Comparison of ENCODE assay signal across 1 cellular context in the genomic region with DNA sequence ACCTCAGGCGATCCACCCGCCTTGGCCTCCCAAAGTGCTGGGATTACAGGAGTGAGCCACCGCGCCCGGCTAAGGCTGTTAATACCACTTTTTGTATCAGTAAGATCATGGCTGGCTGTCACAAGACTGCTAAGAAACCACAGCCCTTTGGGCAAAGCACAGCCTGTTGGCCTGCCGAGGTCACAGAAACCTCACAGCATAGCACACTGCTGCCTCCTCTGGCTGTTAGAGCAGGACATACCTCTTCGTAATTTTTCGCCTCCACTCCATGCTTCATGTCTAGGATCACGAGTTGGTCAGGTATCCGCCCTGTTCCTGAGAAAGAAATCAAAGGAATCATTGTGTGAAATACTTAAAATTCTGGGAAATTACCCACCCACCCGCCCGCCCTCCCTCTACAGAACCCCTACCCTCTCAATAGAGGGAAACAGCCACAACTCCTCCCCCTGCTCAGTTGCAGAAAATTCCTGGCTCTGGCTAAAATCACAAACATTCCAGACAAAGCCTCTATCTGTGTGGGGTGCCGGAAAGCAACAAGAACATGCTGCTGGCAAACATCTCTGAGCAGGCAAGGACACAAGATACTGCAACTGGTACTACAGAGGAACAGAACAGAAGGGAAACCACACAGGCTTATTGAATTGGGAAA.
TF ChIP-seq lines count a peak whose summit lies in the region.

No MANE protein-coding gene starts in this region.

TF ChIP-seq in HepG2, 621 proteins besides CTCF, POLR2A, EP300 and RAD21 (continued from another document and continues in another):
- 0 out of 2 replicates have a peak, but pooled peaks have one; percentile 59 for TF ChIP-seq DMAP1 (CRISPR knock-in tag; IDR thresholded peaks at IDR 0.05)
- no peak for TF ChIP-seq ZNF24 (IDR thresholded peaks at IDR 0.05)
- TF ChIP-seq FOXO1 (CRISPR knock-in tag; IDR thresholded peaks at IDR 0.05), result 0 out of 2 replicates have a peak, but pooled peaks have one; percentile 19
- no peak for TF ChIP-seq ZFAT (CRISPR knock-in tag; conservative IDR thresholded peaks at IDR 0.05)
- no peak for TF ChIP-seq RARA (CRISPR knock-in tag; IDR thresholded peaks at IDR 0.05)
- TF ChIP-seq, protein P1, sequence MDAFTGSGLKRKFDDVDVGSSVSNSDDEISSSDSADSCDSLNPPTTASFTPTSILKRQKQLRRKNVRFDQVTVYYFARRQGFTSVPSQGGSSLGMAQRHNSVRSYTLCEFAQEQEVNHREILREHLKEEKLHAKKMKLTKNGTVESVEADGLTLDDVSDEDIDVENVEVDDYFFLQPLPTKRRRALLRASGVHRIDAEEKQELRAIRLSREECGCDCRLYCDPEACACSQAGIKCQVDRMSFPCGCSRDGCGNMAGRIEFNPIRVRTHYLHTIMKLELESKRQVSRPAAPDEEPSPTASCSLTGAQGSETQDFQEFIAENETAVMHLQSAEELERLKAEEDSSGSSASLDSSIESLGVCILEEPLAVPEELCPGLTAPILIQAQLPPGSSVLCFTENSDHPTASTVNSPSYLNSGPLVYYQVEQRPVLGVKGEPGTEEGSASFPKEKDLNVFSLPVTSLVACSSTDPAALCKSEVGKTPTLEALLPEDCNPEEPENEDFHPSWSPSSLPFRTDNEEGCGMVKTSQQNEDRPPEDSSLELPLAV (CRISPR knock-in tag; conservative IDR thresholded peaks at IDR 0.05; ENCODE audit: low read depth), result no peak
- TF ChIP-seq NCOR1 (IDR thresholded peaks at IDR 0.05; ENCODE audit: borderline replicate concordance, low read length), result no peak
- TF ChIP-seq, protein P2, sequence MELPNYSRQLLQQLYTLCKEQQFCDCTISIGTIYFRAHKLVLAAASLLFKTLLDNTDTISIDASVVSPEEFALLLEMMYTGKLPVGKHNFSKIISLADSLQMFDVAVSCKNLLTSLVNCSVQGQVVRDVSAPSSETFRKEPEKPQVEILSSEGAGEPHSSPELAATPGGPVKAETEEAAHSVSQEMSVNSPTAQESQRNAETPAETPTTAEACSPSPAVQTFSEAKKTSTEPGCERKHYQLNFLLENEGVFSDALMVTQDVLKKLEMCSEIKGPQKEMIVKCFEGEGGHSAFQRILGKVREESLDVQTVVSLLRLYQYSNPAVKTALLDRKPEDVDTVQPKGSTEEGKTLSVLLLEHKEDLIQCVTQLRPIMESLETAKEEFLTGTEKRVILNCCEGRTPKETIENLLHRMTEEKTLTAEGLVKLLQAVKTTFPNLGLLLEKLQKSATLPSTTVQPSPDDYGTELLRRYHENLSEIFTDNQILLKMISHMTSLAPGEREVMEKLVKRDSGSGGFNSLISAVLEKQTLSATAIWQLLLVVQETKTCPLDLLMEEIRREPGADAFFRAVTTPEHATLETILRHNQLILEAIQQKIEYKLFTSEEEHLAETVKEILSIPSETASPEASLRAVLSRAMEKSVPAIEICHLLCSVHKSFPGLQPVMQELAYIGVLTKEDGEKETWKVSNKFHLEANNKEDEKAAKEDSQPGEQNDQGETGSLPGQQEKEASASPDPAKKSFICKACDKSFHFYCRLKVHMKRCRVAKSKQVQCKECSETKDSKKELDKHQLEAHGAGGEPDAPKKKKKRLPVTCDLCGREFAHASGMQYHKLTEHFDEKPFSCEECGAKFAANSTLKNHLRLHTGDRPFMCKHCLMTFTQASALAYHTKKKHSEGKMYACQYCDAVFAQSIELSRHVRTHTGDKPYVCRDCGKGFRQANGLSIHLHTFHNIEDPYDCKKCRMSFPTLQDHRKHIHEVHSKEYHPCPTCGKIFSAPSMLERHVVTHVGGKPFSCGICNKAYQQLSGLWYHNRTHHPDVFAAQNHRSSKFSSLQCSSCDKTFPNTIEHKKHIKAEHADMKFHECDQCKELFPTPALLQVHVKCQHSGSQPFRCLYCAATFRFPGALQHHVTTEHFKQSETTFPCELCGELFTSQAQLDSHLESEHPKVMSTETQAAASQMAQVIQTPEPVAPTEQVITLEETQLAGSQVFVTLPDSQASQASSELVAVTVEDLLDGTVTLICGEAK (IDR thresholded peaks at IDR 0.05), result no peak
- TF ChIP-seq, protein P2 (CRISPR knock-in tag; IDR thresholded peaks at IDR 0.05), result no peak
- 0 out of 2 replicates have a peak, but pooled peaks have one; percentile 34 for TF ChIP-seq FOXA3 (CRISPR knock-in tag; IDR thresholded peaks at IDR 0.05)
- no peak for TF ChIP-seq IKZF4 (CRISPR knock-in tag; IDR thresholded peaks at IDR 0.05; ENCODE audit: borderline replicate concordance, low read depth, not compliant biosample characterization)
- TF ChIP-seq ZNF629 (CRISPR knock-in tag; conservative IDR thresholded peaks at IDR 0.05), result no peak; the same call in 1 of the 2 replicates
- TF ChIP-seq, protein P3, sequence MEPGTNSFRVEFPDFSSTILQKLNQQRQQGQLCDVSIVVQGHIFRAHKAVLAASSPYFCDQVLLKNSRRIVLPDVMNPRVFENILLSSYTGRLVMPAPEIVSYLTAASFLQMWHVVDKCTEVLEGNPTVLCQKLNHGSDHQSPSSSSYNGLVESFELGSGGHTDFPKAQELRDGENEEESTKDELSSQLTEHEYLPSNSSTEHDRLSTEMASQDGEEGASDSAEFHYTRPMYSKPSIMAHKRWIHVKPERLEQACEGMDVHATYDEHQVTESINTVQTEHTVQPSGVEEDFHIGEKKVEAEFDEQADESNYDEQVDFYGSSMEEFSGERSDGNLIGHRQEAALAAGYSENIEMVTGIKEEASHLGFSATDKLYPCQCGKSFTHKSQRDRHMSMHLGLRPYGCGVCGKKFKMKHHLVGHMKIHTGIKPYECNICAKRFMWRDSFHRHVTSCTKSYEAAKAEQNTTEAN (CRISPR knock-in tag; conservative IDR thresholded peaks at IDR 0.05), result no peak
- no peak for TF ChIP-seq FOXK2 (IDR thresholded peaks at IDR 0.05)
- TF ChIP-seq GFI1 (CRISPR knock-in tag; IDR thresholded peaks at IDR 0.05; ENCODE audit: borderline replicate concordance), result peak; percentile 32; the same call in 1 of the 2 replicates
- peak; percentile 20 for TF ChIP-seq KAT8 (CRISPR knock-in tag; IDR thresholded peaks at IDR 0.05)
- no peak for TF ChIP-seq ZBTB7A (CRISPR knock-in tag; IDR thresholded peaks at IDR 0.05)
- TF ChIP-seq ZNF205 (CRISPR knock-in tag; IDR thresholded peaks at IDR 0.05), result no peak
- TF ChIP-seq, protein P4, sequence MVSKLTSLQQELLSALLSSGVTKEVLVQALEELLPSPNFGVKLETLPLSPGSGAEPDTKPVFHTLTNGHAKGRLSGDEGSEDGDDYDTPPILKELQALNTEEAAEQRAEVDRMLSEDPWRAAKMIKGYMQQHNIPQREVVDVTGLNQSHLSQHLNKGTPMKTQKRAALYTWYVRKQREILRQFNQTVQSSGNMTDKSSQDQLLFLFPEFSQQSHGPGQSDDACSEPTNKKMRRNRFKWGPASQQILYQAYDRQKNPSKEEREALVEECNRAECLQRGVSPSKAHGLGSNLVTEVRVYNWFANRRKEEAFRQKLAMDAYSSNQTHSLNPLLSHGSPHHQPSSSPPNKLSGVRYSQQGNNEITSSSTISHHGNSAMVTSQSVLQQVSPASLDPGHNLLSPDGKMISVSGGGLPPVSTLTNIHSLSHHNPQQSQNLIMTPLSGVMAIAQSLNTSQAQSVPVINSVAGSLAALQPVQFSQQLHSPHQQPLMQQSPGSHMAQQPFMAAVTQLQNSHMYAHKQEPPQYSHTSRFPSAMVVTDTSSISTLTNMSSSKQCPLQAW (CRISPR knock-in tag; IDR thresholded peaks at IDR 0.05), result no peak
- TF ChIP-seq, protein P5, sequence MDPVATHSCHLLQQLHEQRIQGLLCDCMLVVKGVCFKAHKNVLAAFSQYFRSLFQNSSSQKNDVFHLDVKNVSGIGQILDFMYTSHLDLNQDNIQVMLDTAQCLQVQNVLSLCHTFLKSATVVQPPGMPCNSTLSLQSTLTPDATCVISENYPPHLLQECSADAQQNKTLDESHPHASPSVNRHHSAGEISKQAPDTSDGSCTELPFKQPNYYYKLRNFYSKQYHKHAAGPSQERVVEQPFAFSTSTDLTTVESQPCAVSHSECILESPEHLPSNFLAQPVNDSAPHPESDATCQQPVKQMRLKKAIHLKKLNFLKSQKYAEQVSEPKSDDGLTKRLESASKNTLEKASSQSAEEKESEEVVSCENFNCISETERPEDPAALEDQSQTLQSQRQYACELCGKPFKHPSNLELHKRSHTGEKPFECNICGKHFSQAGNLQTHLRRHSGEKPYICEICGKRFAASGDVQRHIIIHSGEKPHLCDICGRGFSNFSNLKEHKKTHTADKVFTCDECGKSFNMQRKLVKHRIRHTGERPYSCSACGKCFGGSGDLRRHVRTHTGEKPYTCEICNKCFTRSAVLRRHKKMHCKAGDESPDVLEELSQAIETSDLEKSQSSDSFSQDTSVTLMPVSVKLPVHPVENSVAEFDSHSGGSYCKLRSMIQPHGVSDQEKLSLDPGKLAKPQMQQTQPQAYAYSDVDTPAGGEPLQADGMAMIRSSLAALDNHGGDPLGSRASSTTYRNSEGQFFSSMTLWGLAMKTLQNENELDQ (CRISPR knock-in tag; IDR thresholded peaks at IDR 0.05; ENCODE audit: borderline replicate concordance), result no peak
- TF ChIP-seq NONO (IDR thresholded peaks at IDR 0.05), result no peak
- no peak for TF ChIP-seq NONO (CRISPR knock-in tag; conservative IDR thresholded peaks at IDR 0.05)
- TF ChIP-seq ZKSCAN8 (CRISPR knock-in tag; IDR thresholded peaks at IDR 0.05; ENCODE audit: borderline replicate concordance), result no peak
- TF ChIP-seq, protein P6, sequence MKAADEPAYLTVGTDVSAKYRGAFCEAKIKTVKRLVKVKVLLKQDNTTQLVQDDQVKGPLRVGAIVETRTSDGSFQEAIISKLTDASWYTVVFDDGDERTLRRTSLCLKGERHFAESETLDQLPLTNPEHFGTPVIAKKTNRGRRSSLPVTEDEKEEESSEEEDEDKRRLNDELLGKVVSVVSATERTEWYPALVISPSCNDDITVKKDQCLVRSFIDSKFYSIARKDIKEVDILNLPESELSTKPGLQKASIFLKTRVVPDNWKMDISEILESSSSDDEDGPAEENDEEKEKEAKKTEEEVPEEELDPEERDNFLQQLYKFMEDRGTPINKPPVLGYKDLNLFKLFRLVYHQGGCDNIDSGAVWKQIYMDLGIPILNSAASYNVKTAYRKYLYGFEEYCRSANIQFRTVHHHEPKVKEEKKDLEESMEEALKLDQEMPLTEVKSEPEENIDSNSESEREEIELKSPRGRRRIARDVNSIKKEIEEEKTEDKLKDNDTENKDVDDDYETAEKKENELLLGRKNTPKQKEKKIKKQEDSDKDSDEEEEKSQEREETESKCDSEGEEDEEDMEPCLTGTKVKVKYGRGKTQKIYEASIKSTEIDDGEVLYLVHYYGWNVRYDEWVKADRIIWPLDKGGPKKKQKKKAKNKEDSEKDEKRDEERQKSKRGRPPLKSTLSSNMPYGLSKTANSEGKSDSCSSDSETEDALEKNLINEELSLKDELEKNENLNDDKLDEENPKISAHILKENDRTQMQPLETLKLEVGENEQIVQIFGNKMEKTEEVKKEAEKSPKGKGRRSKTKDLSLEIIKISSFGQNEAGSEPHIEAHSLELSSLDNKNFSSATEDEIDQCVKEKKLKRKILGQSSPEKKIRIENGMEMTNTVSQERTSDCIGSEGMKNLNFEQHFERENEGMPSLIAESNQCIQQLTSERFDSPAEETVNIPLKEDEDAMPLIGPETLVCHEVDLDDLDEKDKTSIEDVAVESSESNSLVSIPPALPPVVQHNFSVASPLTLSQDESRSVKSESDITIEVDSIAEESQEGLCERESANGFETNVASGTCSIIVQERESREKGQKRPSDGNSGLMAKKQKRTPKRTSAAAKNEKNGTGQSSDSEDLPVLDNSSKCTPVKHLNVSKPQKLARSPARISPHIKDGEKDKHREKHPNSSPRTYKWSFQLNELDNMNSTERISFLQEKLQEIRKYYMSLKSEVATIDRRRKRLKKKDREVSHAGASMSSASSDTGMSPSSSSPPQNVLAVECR (CRISPR knock-in tag; IDR thresholded peaks at IDR 0.05; ENCODE audit: borderline replicate concordance), result peak; percentile 25; the same call in 1 of the 2 replicates
- TF ChIP-seq GLI4 (CRISPR knock-in tag; IDR thresholded peaks at IDR 0.05; ENCODE audit: borderline replicate concordance), result no peak
- peak; percentile 42; the same call in 1 of the 2 replicates for TF ChIP-seq IRF2 (CRISPR knock-in tag; IDR thresholded peaks at IDR 0.05)
- no peak for TF ChIP-seq ZNF605 (CRISPR knock-in tag; IDR thresholded peaks at IDR 0.05)
- 0 out of 2 replicates have a peak, but pooled peaks have one; percentile 39 for TF ChIP-seq TARDBP (CRISPR knock-in tag; IDR thresholded peaks at IDR 0.05)
- 0 out of 2 replicates have a peak, but pooled peaks have one; percentile 25 for TF ChIP-seq SP4 (CRISPR knock-in tag; IDR thresholded peaks at IDR 0.05)
- peak; percentile 87 for TF ChIP-seq TEAD3 (CRISPR knock-in tag; optimal IDR thresholded peaks at IDR 0.05; ENCODE audit: borderline replicate concordance)
- TF ChIP-seq LCORL (IDR thresholded peaks at IDR 0.05), result no peak
- TF ChIP-seq LCORL (CRISPR knock-in tag; IDR thresholded peaks at IDR 0.05), result no peak
